Comparison of ENCODE assay signal across 8 cellular contexts in the genomic region with DNA sequence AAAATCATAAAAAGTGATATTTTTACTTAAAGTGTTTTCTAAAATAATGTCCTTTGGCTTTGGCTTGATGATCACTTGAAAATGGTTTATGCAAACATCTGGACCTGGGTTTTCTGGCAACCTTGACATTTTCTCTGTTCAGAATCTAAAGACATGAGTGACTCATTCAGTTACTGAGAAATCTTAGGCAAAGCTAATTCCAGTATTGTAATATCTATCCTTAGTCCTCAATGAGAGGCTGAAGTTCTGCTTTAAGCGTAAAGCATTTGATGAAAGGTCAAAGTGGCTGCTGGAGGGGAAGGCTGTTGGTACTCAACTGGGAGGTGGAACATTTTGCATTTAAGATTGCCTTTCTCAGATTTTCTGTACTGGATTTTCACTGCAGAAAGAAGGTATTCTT. TPM values are rescaled to one million over a fixed set of nuclear protein-coding genes. Genes with fewer than 3 reads are reported as not detected.
DNase-seq lines count a peak whose midpoint lies in the region; TF ChIP-seq lines count a peak whose summit lies in the region.

No MANE protein-coding gene starts in this region.

- TF ChIP-seq CTCF in OCI-LY3 (IDR thresholded peaks at IDR 0.05; ENCODE audit: low read depth, low read length): no peak
- no peak for TF ChIP-seq CTCF in progenitor cell of endocrine pancreas (IDR thresholded peaks at IDR 0.05; ENCODE audit: unreplicated experiment)

- H3K27me3 Mint-ChIP-seq in progenitor cell of endocrine pancreas: no peaks in the 10 kb centered on the region

- peaks cover 46% of the 10 kb centered on the region for H3K4me1 ChIP-seq in OCI-LY3 (ENCODE audit: low read length)
- H3K4me1 ChIP-seq in effector memory CD4-positive, alpha-beta T cell (ENCODE audit: control insufficient read depth, insufficient read depth, low read length, poor library complexity, severe bottlenecking): peaks cover 23% of the 10 kb centered on the region

- peaks cover 1% of the 10 kb centered on the region for H3K36me3 Mint-ChIP-seq in progenitor cell of endocrine pancreas (ENCODE audit: insufficient read depth)

- peaks cover 7% of the 10 kb centered on the region for H3K9me3 Mint-ChIP-seq in progenitor cell of endocrine pancreas (ENCODE audit: low read depth)

- H3K4me2 ChIP-seq in OCI-LY3 (ENCODE audit: low read length): peak overlapping the region; percentile 90

- peak overlapping the region; percentile 100 for H3K27ac ChIP-seq in OCI-LY3 (ENCODE audit: low read length)
- H3K27ac ChIP-seq in effector memory CD4-positive, alpha-beta T cell (ENCODE audit: insufficient read depth, low read length, poor library complexity, severe bottlenecking): no peak overlapping the region

- H3K79me2 ChIP-seq in OCI-LY3 (ENCODE audit: low read length): peaks cover 66% of the 10 kb centered on the region

- H3K4me1 Mint-ChIP-seq in progenitor cell of endocrine pancreas (ENCODE audit: low read depth): peaks cover 30% of the 10 kb centered on the region

- no peak overlapping the region for H2AFZ ChIP-seq in OCI-LY3 (ENCODE audit: low read depth, low read length)

- H3K27me3 ChIP-seq in OCI-LY3 (ENCODE audit: low read depth, low read length): no peaks in the 10 kb centered on the region
- no peaks in the 10 kb centered on the region for H3K27me3 ChIP-seq in effector memory CD4-positive, alpha-beta T cell (replicated peaks; ENCODE audit: control insufficient read depth, insufficient read depth, low read length, poor library complexity, severe bottlenecking)

- peak overlapping the region; percentile 99 for H3K4me3 ChIP-seq in OCI-LY3 (ENCODE audit: low read length)
- H3K4me3 ChIP-seq in effector memory CD4-positive, alpha-beta T cell (ENCODE audit: insufficient read depth, low read depth, low read length, poor library complexity, severe bottlenecking): peak overlapping the region; percentile 95

- H3K27ac Mint-ChIP-seq in progenitor cell of endocrine pancreas: no peak overlapping the region

- H3K9me3 ChIP-seq in OCI-LY3 (ENCODE audit: insufficient read depth, low read length): peaks cover 9% of the 10 kb centered on the region; the same call in 1 of the 2 replicates
- H3K9me3 ChIP-seq in effector memory CD4-positive, alpha-beta T cell (ENCODE audit: control insufficient read depth, low read length): no peaks in the 10 kb centered on the region

- peaks cover 7% of the 10 kb centered on the region; the same call in 1 of the 2 replicates for H4K20me1 ChIP-seq in OCI-LY3 (ENCODE audit: insufficient read depth, low read length)

- H3K9ac ChIP-seq in OCI-LY3 (ENCODE audit: low read length): peak overlapping the region; percentile 95

- H3K4me3 Mint-ChIP-seq in progenitor cell of endocrine pancreas (ENCODE audit: low read depth): peak overlapping the region; percentile 98

- DNase-seq in ELR (ENCODE audit: low read depth) (peak; percentile 67), progenitor cell of endocrine pancreas (ENCODE audit: low spot score, unreplicated experiment) (no peak), islet precursor cell (no peak), NCI-H446 treated with DMSO at 0.1 percent for 48 hours (lab: John Stamatoyannopoulos, UW) (no peak), NCI-H1105 treated with DMSO at 0.1 percent for 48 hours (lab: John Stamatoyannopoulos, UW) (no peak)
- DNase-seq in effector memory CD4-positive, alpha-beta T cell: no peak
- no peak for DNase-seq in activated effector memory CD4-positive, alpha-beta T cell treated with anti-CD3 and anti-CD28 coated beads, Interleukin-2, amount 50 U/mL, for 16 hours

- no peaks in the 10 kb centered on the region for H3K36me3 ChIP-seq in OCI-LY3 (replicated peaks; ENCODE audit: low read depth, low read length)
- no peaks in the 10 kb centered on the region for H3K36me3 ChIP-seq in effector memory CD4-positive, alpha-beta T cell (ENCODE audit: control insufficient read depth, insufficient read depth, low read length)

RNA-seq across cellular contexts. Expression of a gene that starts 2.3 kb away (rescaled TPM):
- 41.9 and 45.4 TPM in 2 replicates for total RNA-seq in progenitor cell of endocrine pancreas
